Comparison of ENCODE assay signal across 8 cellular contexts in genomic region chrX:8783100-8784098, GRCh38. TPM values are rescaled to one million over a fixed set of nuclear protein-coding genes. Genes with fewer than 3 reads are reported as not detected.
A peak's percentile ranks its signal among the peaks of the same experiment; 100 is the strongest.
DNase-seq lines count a peak whose midpoint lies in the region; ATAC-seq, FAIRE-seq and TF ChIP-seq lines count a peak whose summit lies in the region.

No MANE protein-coding gene starts in this region.

- H3K27me3 ChIP-seq in heart left ventricle (peaks cover 0 to 3% (median 0%) of the 10 kb centered on the region in 9 donors), NT2/D1 (ENCODE audit: insufficient read depth, insufficient read length) (no peaks in the 10 kb centered on the region), astrocyte (ENCODE audit: insufficient read depth, low read length) (no peaks in the 10 kb centered on the region), lower lobe of right lung (ENCODE audit: low read depth) (no peaks in the 10 kb centered on the region)

- intact Hi-C loops in heart left ventricle (cut with DNase I) (loop anchor here in 1 of 10 donors (1.0 kb wide), 1 partner anchor 32 kb away; no protein-coding TSS in a partner anchor), Right ventricle myocardium superior (cut with DNase I) (no loop called here), lower lobe of right lung (cut with DNase I) (no loop called here)

- no peaks in the 10 kb centered on the region for H3K27me3 Mint-ChIP-seq in astrocyte (ENCODE audit: low read depth, unreplicated experiment)

- no peaks in the 10 kb centered on the region for H3K36me3 Mint-ChIP-seq in astrocyte (ENCODE audit: low read depth, unreplicated experiment)

- H3K4me3 ChIP-seq in heart left ventricle (no peak overlapping the region), NT2/D1 (ENCODE audit: insufficient read length, low read depth) (no peak overlapping the region), astrocyte (ENCODE audit: insufficient read depth, low read depth, low read length) (no peak overlapping the region), lower lobe of right lung (no peak overlapping the region)

- no peak for FAIRE-seq in astrocyte (lab: Jason Lieb, UNC)

- H4K20me1 ChIP-seq in astrocyte (ENCODE audit: insufficient read depth, low read length), result no peaks in the 10 kb centered on the region

- DNase-seq in heart left ventricle, result no peak
- no peak for DNase-seq in Right ventricle myocardium superior
- DNase-seq in NT2/D1 (ENCODE audit: low read depth, low spot score), result peak; percentile 6
- no peak for DNase-seq in astrocyte (ENCODE audit: low read depth)
- DNase-seq in lower lobe of right lung, result no peak
- DNase-seq in NCI-H187 (lab: John Stamatoyannopoulos, UW), result no peak

- no peaks in the 10 kb centered on the region for H3K36me3 ChIP-seq in heart left ventricle
- no peaks in the 10 kb centered on the region for H3K36me3 ChIP-seq in NT2/D1 (ENCODE audit: insufficient read depth, insufficient read length, low read length)
- no peaks in the 10 kb centered on the region for H3K36me3 ChIP-seq in astrocyte (ENCODE audit: insufficient read depth, low read length)
- no peaks in the 10 kb centered on the region for H3K36me3 ChIP-seq in lower lobe of right lung

- WGBS in heart left ventricle, 4 donors, result 53 to 60% (median 57%) methylated on average over 38 to 51 of the region's 51 CpGs

- peaks cover 2% of the 10 kb centered on the region for H3K4me1 Mint-ChIP-seq in astrocyte (ENCODE audit: low read depth, unreplicated experiment)

- H3K9me3 Mint-ChIP-seq in astrocyte (ENCODE audit: unreplicated experiment), result no peaks in the 10 kb centered on the region

- H3K4me1 ChIP-seq in heart left ventricle, result no peaks in the 10 kb centered on the region
- no peaks in the 10 kb centered on the region for H3K4me1 ChIP-seq in NT2/D1 (ENCODE audit: insufficient read depth, insufficient read length)
- no peaks in the 10 kb centered on the region for H3K4me1 ChIP-seq in astrocyte (ENCODE audit: insufficient read depth, low read length)
- no peaks in the 10 kb centered on the region for H3K4me1 ChIP-seq in lower lobe of right lung

- no peak overlapping the region for H3K4me3 Mint-ChIP-seq in astrocyte (ENCODE audit: unreplicated experiment)

- TF ChIP-seq CTCF in heart left ventricle (IDR thresholded peaks at IDR 0.05) (peak in 10 of 12 donors; percentile 16 to 54 (median 40)), astrocyte (IDR thresholded peaks at IDR 0.05; ENCODE audit: insufficient read depth, low read depth, low read length) (peak; percentile 16), lower lobe of right lung (IDR thresholded peaks at IDR 0.05) (peak; percentile 32)

- H3K27ac ChIP-seq in heart left ventricle, result no peak overlapping the region
- no peak overlapping the region for H3K27ac ChIP-seq in astrocyte (ENCODE audit: low read depth, low read length)
- no peak overlapping the region for H3K27ac ChIP-seq in lower lobe of right lung

- no peaks in the 10 kb centered on the region for H3K79me2 ChIP-seq in astrocyte (ENCODE audit: insufficient read depth, low read length)

- H3K9ac ChIP-seq in NT2/D1 (ENCODE audit: insufficient read length, low read depth), result no peak overlapping the region
- H3K9ac ChIP-seq in astrocyte (ENCODE audit: low read length), result no peak overlapping the region

- peak in 1 of 4 donors; percentile 52 for ATAC-seq in heart left ventricle
- ATAC-seq in Right ventricle myocardium superior (ENCODE audit: poor library complexity), result no peak
- peak in 1 of 2 donors; percentile 72 for ATAC-seq in lower lobe of right lung
- ATAC-seq in GM19035 (IDR thresholded peaks at IDR 0.05; ENCODE audit: unreplicated experiment), result no peak
- no peak for ATAC-seq in GM18498 (IDR thresholded peaks at IDR 0.05; ENCODE audit: unreplicated experiment)

- TF ChIP-seq POLR2A in heart left ventricle (IDR thresholded peaks at IDR 0.05), result no peak

- no peak overlapping the region for H3K27ac Mint-ChIP-seq in astrocyte (ENCODE audit: unreplicated experiment)

- no peaks in the 10 kb centered on the region for H3K9me3 ChIP-seq in heart left ventricle
- no peaks in the 10 kb centered on the region for H3K9me3 ChIP-seq in NT2/D1 (ENCODE audit: insufficient read depth, low read length)
- H3K9me3 ChIP-seq in astrocyte (ENCODE audit: insufficient read depth, low read depth, low read length), result no peaks in the 10 kb centered on the region
- no peaks in the 10 kb centered on the region for H3K9me3 ChIP-seq in lower lobe of right lung

- H3K4me2 ChIP-seq in astrocyte (ENCODE audit: low read length), result no peak overlapping the region

- peak overlapping the region; percentile 10 for H2AFZ ChIP-seq in astrocyte (ENCODE audit: low read depth, low read length)

RNA-seq across cellular contexts. Expression of gene FAM9A, which starts 17.8 kb away (rescaled TPM):
- not detected for total RNA-seq in heart left ventricle
- not detected for polyA plus RNA-seq in heart left ventricle
- not detected for total RNA-seq in Right ventricle myocardium superior
- total RNA-seq in astrocyte, result not detected in 2 replicates
- total RNA-seq in lower lobe of right lung, result not detected

RNA-seq across cellular contexts. Expression of gene ANOS1, which starts 51.5 kb away (rescaled TPM):
- 1 to 10 TPM; 2.5 to 9.5 (median 5.7) TPM for total RNA-seq in heart left ventricle
- 1 to 10 TPM in 1 of 2 donors, under 1 TPM in 1; 0.76 to 1.3 TPM for polyA plus RNA-seq in heart left ventricle
- 4.5 TPM for total RNA-seq in Right ventricle myocardium superior
- total RNA-seq in astrocyte, result 10.0 and 15.3 TPM in 2 replicates
- 46.2 TPM for total RNA-seq in lower lobe of right lung
